In the genomic region with DNA sequence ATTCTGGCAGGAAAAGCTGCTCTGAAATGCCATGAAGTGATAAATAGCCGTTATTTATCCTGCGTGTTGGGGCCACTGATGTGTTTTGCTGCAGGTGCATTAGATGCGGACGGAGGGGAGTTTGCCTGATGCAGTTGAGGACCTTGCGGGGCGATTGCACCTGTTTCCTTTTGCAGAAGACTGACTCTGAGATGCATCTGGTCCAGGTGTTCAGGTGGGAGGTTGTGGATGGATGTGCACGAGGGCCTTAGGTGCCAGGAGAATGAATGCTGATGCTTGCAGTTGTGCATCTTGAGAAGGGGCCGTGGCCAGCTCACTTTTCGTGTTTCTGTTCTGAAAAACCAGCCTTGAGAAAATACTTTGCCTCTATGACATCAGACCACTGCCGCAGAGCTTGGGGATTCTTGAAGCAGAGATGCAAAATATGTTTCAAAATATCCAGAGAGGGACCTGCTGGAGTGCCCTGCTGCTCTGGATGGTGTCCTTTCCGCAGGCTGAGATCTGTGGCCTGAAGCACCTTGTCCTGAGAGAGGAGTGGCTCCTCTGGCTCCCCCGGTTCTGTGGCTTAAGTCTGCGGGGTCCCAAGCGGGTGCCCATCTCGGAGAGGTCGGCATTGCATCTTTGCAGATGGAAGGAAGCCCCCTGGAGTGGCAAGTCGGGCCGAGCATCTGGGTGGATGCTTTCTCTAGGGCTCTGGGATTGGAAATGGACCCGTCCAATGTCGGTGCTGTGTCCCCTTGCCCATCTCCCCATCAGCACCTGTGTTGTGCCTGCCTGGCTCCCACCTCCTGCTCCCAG, we compare ENCODE assay signal across 23 cellular contexts.
"Had no signal": no experiment of that assay in that cellular context is flagged by ENCODE, and none has a peak within 500 bp of the region (broad histone marks: within the 10 kb centered on the region; RNA-seq: fewer than 3 reads in every experiment).

No MANE protein-coding gene starts in this region.

- H3K79me2 ChIP-seq: parathyroid adenoma had no signal

- H3K4me1 Mint-ChIP-seq: activated B cell treated with CpG ODN at 0.5 μM for 24 hours, natural killer cell, T-cell had no signal

- H3K27ac ChIP-seq: body of pancreas, gastroesophageal sphincter, heart right ventricle, neutrophil, parathyroid adenoma, sigmoid colon had no signal

- H3K4me3 Mint-ChIP-seq: activated B cell treated with CpG ODN at 0.5 μM for 24 hours; activated T-helper 1 cell treated with anti-CD3 and anti-CD28 coated beads, Interleukin-12 subunit alpha, Interleukin-12 subunit beta, Interleukin-2, Interleukin-4 antibody, amounts not matched to agents 30 ng/mL and 10 ng/mL and 1 ng/mL, durations not matched to agents 14 hours and 24 hours and 36 hours; natural killer cell; stimulated activated memory B cell treated with anti-CD40 and anti-IgM and Interleukin-4, amounts not matched to agents 10 μg/mL and 1 μg/mL and 100 μg/mL, for 72 hours; T-cell had no signal

- H3K9me3 ChIP-seq: body of pancreas, neutrophil, sigmoid colon, SK-N-SH had no signal

- H3K4me1 ChIP-seq: body of pancreas, gastroesophageal sphincter, heart right ventricle, parathyroid adenoma, sigmoid colon had no signal

- H3K27ac Mint-ChIP-seq: activated B cell treated with CpG ODN at 0.5 μM for 24 hours; activated T-helper 1 cell treated with anti-CD3 and anti-CD28 coated beads, Interleukin-12 subunit alpha, Interleukin-12 subunit beta, Interleukin-2, Interleukin-4 antibody, amounts not matched to agents 30 ng/mL and 10 ng/mL and 1 ng/mL, durations not matched to agents 14 hours and 24 hours and 36 hours; natural killer cell; stimulated activated memory B cell treated with anti-CD40 and anti-IgM and Interleukin-4, amounts not matched to agents 10 μg/mL and 1 μg/mL and 100 μg/mL, for 72 hours; T-cell had no signal

- H3K27me3 ChIP-seq: body of pancreas, neutrophil, sigmoid colon had no signal

- ATAC-seq: body of pancreas; esophagus mucosa; gastroesophageal sphincter; heart right ventricle; left ventricle myocardium superior; natural killer cell; stimulated activated memory B cell treated with anti-CD40 and anti-IgM and Interleukin-4, amounts not matched to agents 10 μg/mL and 1 μg/mL and 100 μg/mL, for 72 hours; T-cell had no signal

- FAIRE-seq: colon had no signal

- H3K9me3 Mint-ChIP-seq: activated B cell treated with CpG ODN at 0.5 μM for 24 hours; activated T-helper 1 cell treated with anti-CD3 and anti-CD28 coated beads, Interleukin-12 subunit alpha, Interleukin-12 subunit beta, Interleukin-2, Interleukin-4 antibody, amounts not matched to agents 30 ng/mL and 10 ng/mL and 1 ng/mL, durations not matched to agents 14 hours and 24 hours and 36 hours; natural killer cell; stimulated activated memory B cell treated with anti-CD40 and anti-IgM and Interleukin-4, amounts not matched to agents 10 μg/mL and 1 μg/mL and 100 μg/mL, for 72 hours had no signal

- H3K9ac ChIP-seq: parathyroid adenoma, SK-N-SH had no signal

- H3K4me2 ChIP-seq: SK-N-SH had no signal

- H3K36me3 ChIP-seq: gastroesophageal sphincter, heart right ventricle, neutrophil, sigmoid colon had no signal

- H3K36me3 Mint-ChIP-seq: natural killer cell; stimulated activated memory B cell treated with anti-CD40 and anti-IgM and Interleukin-4, amounts not matched to agents 10 μg/mL and 1 μg/mL and 100 μg/mL, for 72 hours; T-cell had no signal

- H3K4me3 ChIP-seq: body of pancreas, gastroesophageal sphincter, heart right ventricle, sigmoid colon had no signal

- H2AFZ ChIP-seq: parathyroid adenoma had no signal

- DNase-seq: activated B cell treated with CpG ODN at 0.5 μM for 24 hours; activated CD4-positive, alpha-beta T cell treated with anti-CD3 and anti-CD28 coated beads for 4 hours; activated naive CD4-positive, alpha-beta T cell treated with Interleukin-2 at 50 U/mL for 16 hours; activated T-cell treated with anti-CD3 and anti-CD28 coated beads for 4 hours; body of pancreas; central memory CD4-positive, alpha-beta T cell; effector CD4-positive, alpha-beta T cell; heart right ventricle; kidney glomerular epithelial cell; left ventricle myocardium superior; mesenchymal stem cell; natural killer cell; sigmoid colon; SK-N-SH; stimulated activated CD4-positive, alpha-beta T cell treated with anti-CD3 and anti-CD28 coated beads, Interleukin-4, amount 100 ng/mL, for 4 hours had no signal
